ENCODE assay signal across 12 cellular contexts in the genomic region with DNA sequence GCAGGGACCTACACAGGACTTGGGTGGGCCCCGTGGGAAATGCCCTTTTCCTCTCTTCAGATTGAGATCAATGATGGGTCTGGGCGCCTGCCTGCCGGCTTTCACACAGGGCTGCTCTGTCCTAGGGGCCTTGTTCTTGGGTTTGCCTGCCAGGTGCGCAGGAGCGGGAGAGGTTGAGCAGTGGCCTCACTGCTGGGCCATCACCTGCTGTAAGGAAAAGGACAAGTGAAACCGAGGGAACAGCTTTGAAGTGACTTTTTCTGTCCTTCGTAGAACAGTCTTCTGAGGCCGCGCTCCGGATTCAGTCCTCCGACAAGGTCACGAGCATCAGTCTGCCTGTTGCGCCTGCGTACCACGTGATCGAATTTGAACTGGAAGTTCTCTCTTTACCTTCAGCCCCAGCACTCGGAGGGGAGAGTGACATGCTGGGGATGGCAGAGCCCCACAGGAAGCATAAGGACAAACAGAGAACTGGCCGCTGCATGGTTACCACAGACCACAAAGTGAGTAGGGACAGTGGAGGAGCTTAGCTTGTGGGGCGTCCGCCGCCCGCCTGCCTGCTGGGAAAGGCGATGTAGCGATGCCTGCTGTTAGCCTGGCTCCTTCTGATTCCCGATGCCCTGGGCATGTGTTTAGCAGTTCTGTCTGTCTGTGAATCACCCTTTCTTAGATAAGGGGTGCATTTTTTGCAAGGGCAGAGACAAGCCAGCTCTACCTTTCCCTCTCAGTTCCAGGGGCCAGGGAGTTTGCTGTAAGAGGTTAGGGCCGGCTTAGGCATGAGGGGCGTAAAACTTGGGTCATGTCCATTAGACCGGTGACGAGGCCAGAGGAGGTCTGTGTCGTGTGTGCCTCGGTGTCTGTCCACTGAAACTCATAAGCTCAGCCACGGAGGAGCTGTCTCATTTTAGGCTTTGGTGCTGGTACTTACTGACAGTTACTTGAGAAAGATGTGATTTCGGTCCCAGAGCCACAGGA. TPM values are rescaled to one million over a fixed set of nuclear protein-coding genes. Genes with fewer than 3 reads are reported as not detected.
DNase-seq lines count a peak whose midpoint lies in the region; ATAC-seq and TF ChIP-seq lines count a peak whose summit lies in the region.
"Had no signal": no experiment of that assay in that cellular context is flagged by ENCODE, and none has a peak within 500 bp of the region (broad histone marks: within the 10 kb centered on the region; RNA-seq: fewer than 3 reads in every experiment).

No MANE protein-coding gene starts in this region.

- peak overlapping the region; percentile 80 to 90 (median 88) for H3K27ac ChIP-seq in tibial nerve

- peaks cover 57% of the 10 kb centered on the region for H3K36me3 Mint-ChIP-seq in activated naive CD4-positive, alpha-beta T cell treated with anti-CD3 and anti-CD28 coated beads for 36 hours (ENCODE audit: low read depth)
- peaks cover 59% of the 10 kb centered on the region for H3K36me3 Mint-ChIP-seq in activated naive CD8-positive, alpha-beta T cell treated with anti-CD3 and anti-CD28 coated beads, Interleukin-2, amount 10 ng/mL, durations not matched to agents 7 days and 5 days
- H3K36me3 Mint-ChIP-seq in memory B cell: peaks cover 31% of the 10 kb centered on the region

- H3K9me3 ChIP-seq in tibial nerve: no peaks in the 10 kb centered on the region
- H3K9me3 ChIP-seq: mucosa of descending colon had no signal

- peaks cover 0 to 80% (median 5%) of the 10 kb centered on the region in 3 donors for H3K36me3 ChIP-seq in tibial nerve

- no peak for TF ChIP-seq CTCF in tibial nerve (IDR thresholded peaks at IDR 0.05)

- no peaks in the 10 kb centered on the region for H3K27me3 ChIP-seq in tibial nerve

- CTCF ChIA-PET in activated naive CD4-positive, alpha-beta T cell treated with anti-CD3 and anti-CD28 coated beads for 36 hours (lab: Charles Lee): interaction anchor here (0.8 to 1.2 kb wide), 2 partner anchors 8 to 74 kb away, joined by 3 read pairs; no protein-coding TSS in a partner anchor

- DNase-seq in activated naive CD4-positive, alpha-beta T cell treated with anti-CD3 and anti-CD28 coated beads for 36 hours: no peak
- no peak for DNase-seq in activated naive CD4-positive, alpha-beta T cell treated with Interleukin-2 at 50 U/mL for 16 hours
- DNase-seq in activated naive CD8-positive, alpha-beta T cell treated with anti-CD3 and anti-CD28 coated beads, Interleukin-2, amount 10 ng/mL, durations not matched to agents 7 days and 5 days: no peak
- DNase-seq in memory B cell (ENCODE audit: low spot score in 2 of 2) (peak in 1 of 2 donors; percentile 10), tibial nerve (ENCODE audit: low spot score in 2 of 2) (no peak)
- DNase-seq: NCI-H1092 treated with DMSO at 0.1 percent for 48 hours; NK-92 treated with Interleukin-12 subunit alpha and Interleukin-12 subunit beta, amount 100 ng/mL, for 24 hours; SW 1271 had no signal

- no peak overlapping the region for H3K4me3 Mint-ChIP-seq in activated naive CD4-positive, alpha-beta T cell treated with anti-CD3 and anti-CD28 coated beads for 36 hours
- peak overlapping the region; percentile 80 for H3K4me3 Mint-ChIP-seq in activated naive CD8-positive, alpha-beta T cell treated with anti-CD3 and anti-CD28 coated beads, Interleukin-2, amount 10 ng/mL, durations not matched to agents 7 days and 5 days
- no peak overlapping the region for H3K4me3 Mint-ChIP-seq in memory B cell

- no peak for TF ChIP-seq EP300 in tibial nerve (IDR thresholded peaks at IDR 0.05)

- intact Hi-C loops in activated naive CD4-positive, alpha-beta T cell treated with anti-CD3 and anti-CD28 coated beads for 36 hours (cut with micrococcal nuclease): no loop called here

- 88 to 93% methylated on average over 33 of the region's 33 CpGs for WGBS in tibial nerve, 2 donors

- no peaks in the 10 kb centered on the region for H3K27me3 Mint-ChIP-seq in activated naive CD4-positive, alpha-beta T cell treated with anti-CD3 and anti-CD28 coated beads for 36 hours (ENCODE audit: low read depth)
- no peaks in the 10 kb centered on the region for H3K27me3 Mint-ChIP-seq in activated naive CD8-positive, alpha-beta T cell treated with anti-CD3 and anti-CD28 coated beads, Interleukin-2, amount 10 ng/mL, durations not matched to agents 7 days and 5 days
- no peaks in the 10 kb centered on the region for H3K27me3 Mint-ChIP-seq in memory B cell

- peaks cover 0 to 52% (median 46%) of the 10 kb centered on the region in 4 donors for H3K4me1 ChIP-seq in tibial nerve

- ATAC-seq in activated naive CD8-positive, alpha-beta T cell treated with anti-CD3 and anti-CD28 coated beads, Interleukin-2, amount 10 ng/mL, durations not matched to agents 7 days and 5 days (ENCODE audit: low read depth): no peak
- ATAC-seq in memory B cell (ENCODE audit: low read depth) (no peak), GM21360 (IDR thresholded peaks at IDR 0.05; ENCODE audit: unreplicated experiment) (no peak), HG03039 (IDR thresholded peaks at IDR 0.05; ENCODE audit: unreplicated experiment) (no peak)
- no peak for ATAC-seq in activated CD4-positive, CD25-positive, alpha-beta regulatory T cell treated with anti-CD3 and anti-CD28 coated beads, Interleukin-2, amount 50 U/mL, for 24 hours

- POLR2A ChIA-PET in activated naive CD8-positive, alpha-beta T cell treated with anti-CD3 and anti-CD28 coated beads, Interleukin-2, amount 10 ng/mL, durations not matched to agents 7 days and 5 days (lab: Charles Lee): interaction anchor here (0.7 to 1.3 kb wide), 3 partner anchors 10 to 1203 kb away, joined by 3 to 4 read pairs (median 3); no protein-coding TSS in a partner anchor

- H3K4me3 ChIP-seq in tibial nerve: no peak overlapping the region
- H3K4me3 ChIP-seq: mucosa of descending colon had no signal

- H3K4me1 Mint-ChIP-seq in activated naive CD4-positive, alpha-beta T cell treated with anti-CD3 and anti-CD28 coated beads for 36 hours (ENCODE audit: low read depth): peaks cover 79% of the 10 kb centered on the region
- peaks cover 70% of the 10 kb centered on the region for H3K4me1 Mint-ChIP-seq in activated naive CD8-positive, alpha-beta T cell treated with anti-CD3 and anti-CD28 coated beads, Interleukin-2, amount 10 ng/mL, durations not matched to agents 7 days and 5 days
- peaks cover 28% of the 10 kb centered on the region for H3K4me1 Mint-ChIP-seq in memory B cell

- peak overlapping the region; percentile 97 for H3K27ac Mint-ChIP-seq in activated naive CD4-positive, alpha-beta T cell treated with anti-CD3 and anti-CD28 coated beads for 36 hours
- H3K27ac Mint-ChIP-seq in activated naive CD8-positive, alpha-beta T cell treated with anti-CD3 and anti-CD28 coated beads, Interleukin-2, amount 10 ng/mL, durations not matched to agents 7 days and 5 days: peak overlapping the region; percentile 92
- H3K27ac Mint-ChIP-seq in memory B cell: peak overlapping the region; percentile 91

- no peak for TF ChIP-seq POLR2A in tibial nerve (IDR thresholded peaks at IDR 0.05)

- H3K9me3 Mint-ChIP-seq in activated naive CD4-positive, alpha-beta T cell treated with anti-CD3 and anti-CD28 coated beads for 36 hours: no peaks in the 10 kb centered on the region
- no peaks in the 10 kb centered on the region for H3K9me3 Mint-ChIP-seq in activated naive CD8-positive, alpha-beta T cell treated with anti-CD3 and anti-CD28 coated beads, Interleukin-2, amount 10 ng/mL, durations not matched to agents 7 days and 5 days
- no peaks in the 10 kb centered on the region for H3K9me3 Mint-ChIP-seq in memory B cell

RNA-seq across cellular contexts. Expression of a gene that starts 19.5 kb away (rescaled TPM):
- 10 to 100 TPM; 29.6 to 30.9 TPM for total RNA-seq in activated naive CD4-positive, alpha-beta T cell treated with anti-CD3 and anti-CD28 coated beads for 36 hours
- total RNA-seq in activated naive CD8-positive, alpha-beta T cell treated with anti-CD3 and anti-CD28 coated beads, Interleukin-2, amount 10 ng/mL, durations not matched to agents 7 days and 5 days: 10 to 100 TPM in 1 of 2 experiments, 1 to 10 TPM in 1; 4.5 to 12.2 TPM
- total RNA-seq in tibial nerve: 10 to 100 TPM in 3 of 4 donors, 1 to 10 TPM in 1; 4.7 to 22.0 (median 14.2) TPM

RNA-seq across cellular contexts. Expression of a gene that starts 45.8 kb away (rescaled TPM):
- 10 to 100 TPM; 21.3 to 27.4 TPM for total RNA-seq in activated naive CD4-positive, alpha-beta T cell treated with anti-CD3 and anti-CD28 coated beads for 36 hours
- total RNA-seq in activated naive CD8-positive, alpha-beta T cell treated with anti-CD3 and anti-CD28 coated beads, Interleukin-2, amount 10 ng/mL, durations not matched to agents 7 days and 5 days: 10 to 100 TPM; 12.7 to 14.6 TPM
- total RNA-seq in tibial nerve: 10 to 100 TPM; 14.9 to 45.0 (median 30.2) TPM
